ENCODE assay signal across 1 cellular context in the genomic region with DNA sequence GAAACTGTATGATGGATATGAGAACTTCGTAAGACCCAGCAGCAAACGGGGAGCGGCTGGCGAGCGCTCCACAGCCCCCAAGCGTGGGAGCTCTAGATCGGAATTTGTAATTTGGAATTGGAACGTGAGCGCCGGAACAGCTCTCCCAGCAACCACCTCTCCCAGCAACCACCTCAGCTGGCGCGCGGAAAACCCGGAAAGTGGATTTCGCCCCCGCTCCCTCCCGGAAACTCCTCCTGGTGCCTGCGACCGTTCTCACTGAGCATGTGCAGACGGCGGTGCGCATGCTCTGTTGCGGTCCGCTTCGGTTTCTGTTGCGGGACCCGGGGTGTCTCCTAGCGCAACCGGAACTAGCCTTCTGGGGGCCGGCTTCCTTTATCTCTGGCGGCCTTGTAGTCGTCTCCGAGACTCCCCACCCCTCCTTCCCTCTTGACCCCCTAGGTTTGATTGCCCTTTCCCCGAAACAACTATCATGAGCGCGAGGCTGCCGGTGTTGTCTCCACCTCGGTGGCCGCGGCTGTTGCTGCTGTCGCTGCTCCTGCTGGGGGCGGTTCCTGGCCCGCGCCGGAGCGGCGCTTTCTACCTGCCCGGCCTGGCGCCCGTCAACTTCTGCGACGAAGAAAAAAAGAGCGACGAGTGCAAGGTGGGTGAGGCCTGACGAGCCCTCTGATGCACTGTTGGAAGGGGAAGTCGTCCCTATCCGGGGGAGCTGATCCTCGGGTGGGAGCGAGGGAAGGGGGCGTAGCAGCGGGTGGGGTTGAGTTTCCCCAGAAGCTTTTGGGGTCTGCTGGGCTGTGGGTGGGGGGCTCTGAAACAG.
TF ChIP-seq lines count a peak whose summit lies in the region.

A gene with protein sequence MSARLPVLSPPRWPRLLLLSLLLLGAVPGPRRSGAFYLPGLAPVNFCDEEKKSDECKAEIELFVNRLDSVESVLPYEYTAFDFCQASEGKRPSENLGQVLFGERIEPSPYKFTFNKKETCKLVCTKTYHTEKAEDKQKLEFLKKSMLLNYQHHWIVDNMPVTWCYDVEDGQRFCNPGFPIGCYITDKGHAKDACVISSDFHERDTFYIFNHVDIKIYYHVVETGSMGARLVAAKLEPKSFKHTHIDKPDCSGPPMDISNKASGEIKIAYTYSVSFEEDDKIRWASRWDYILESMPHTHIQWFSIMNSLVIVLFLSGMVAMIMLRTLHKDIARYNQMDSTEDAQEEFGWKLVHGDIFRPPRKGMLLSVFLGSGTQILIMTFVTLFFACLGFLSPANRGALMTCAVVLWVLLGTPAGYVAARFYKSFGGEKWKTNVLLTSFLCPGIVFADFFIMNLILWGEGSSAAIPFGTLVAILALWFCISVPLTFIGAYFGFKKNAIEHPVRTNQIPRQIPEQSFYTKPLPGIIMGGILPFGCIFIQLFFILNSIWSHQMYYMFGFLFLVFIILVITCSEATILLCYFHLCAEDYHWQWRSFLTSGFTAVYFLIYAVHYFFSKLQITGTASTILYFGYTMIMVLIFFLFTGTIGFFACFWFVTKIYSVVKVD (plus strand): TSS at position 338 of the 817 bp plus-strand sequence. CDS start 135 bp downstream, at position 473.

TF ChIP-seq in HEK293, 187 proteins besides CTCF, POLR2A, EP300 and RAD21 (continued from another document and continues in another):
- TF ChIP-seq, protein P1, sequence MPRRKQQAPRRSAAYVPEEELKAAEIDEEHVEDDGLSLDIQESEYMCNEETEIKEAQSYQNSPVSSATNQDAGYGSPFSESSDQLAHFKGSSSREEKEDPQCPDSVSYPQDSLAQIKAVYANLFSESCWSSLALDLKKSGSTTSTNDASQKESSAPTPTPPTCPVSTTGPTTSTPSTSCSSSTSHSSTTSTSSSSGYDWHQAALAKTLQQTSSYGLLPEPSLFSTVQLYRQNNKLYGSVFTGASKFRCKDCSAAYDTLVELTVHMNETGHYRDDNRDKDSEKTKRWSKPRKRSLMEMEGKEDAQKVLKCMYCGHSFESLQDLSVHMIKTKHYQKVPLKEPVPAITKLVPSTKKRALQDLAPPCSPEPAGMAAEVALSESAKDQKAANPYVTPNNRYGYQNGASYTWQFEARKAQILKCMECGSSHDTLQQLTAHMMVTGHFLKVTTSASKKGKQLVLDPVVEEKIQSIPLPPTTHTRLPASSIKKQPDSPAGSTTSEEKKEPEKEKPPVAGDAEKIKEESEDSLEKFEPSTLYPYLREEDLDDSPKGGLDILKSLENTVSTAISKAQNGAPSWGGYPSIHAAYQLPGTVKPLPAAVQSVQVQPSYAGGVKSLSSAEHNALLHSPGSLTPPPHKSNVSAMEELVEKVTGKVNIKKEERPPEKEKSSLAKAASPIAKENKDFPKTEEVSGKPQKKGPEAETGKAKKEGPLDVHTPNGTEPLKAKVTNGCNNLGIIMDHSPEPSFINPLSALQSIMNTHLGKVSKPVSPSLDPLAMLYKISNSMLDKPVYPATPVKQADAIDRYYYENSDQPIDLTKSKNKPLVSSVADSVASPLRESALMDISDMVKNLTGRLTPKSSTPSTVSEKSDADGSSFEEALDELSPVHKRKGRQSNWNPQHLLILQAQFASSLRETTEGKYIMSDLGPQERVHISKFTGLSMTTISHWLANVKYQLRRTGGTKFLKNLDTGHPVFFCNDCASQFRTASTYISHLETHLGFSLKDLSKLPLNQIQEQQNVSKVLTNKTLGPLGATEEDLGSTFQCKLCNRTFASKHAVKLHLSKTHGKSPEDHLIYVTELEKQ (tag by site-specific recombination; IDR thresholded peaks at IDR 0.05; ENCODE audit: borderline replicate concordance) = no peak
- TF ChIP-seq, protein P2, sequence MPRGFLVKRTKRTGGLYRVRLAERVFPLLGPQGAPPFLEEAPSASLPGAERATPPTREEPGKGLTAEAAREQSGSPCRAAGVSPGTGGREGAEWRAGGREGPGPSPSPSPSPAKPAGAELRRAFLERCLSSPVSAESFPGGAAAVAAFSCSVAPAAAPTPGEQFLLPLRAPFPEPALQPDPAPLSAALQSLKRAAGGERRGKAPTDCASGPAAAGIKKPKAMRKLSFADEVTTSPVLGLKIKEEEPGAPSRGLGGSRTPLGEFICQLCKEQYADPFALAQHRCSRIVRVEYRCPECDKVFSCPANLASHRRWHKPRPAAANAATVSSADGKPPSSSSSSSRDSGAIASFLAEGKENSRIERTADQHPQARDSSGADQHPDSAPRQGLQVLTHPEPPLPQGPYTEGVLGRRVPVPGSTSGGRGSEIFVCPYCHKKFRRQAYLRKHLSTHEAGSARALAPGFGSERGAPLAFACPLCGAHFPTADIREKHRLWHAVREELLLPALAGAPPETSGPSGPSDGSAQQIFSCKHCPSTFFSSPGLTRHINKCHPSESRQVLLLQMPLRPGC (tag by site-specific recombination; IDR thresholded peaks at IDR 0.05) = peak; percentile 34; the same call in 1 of the 2 replicates
- TF ChIP-seq ZNF426 (tag by site-specific recombination; IDR thresholded peaks at IDR 0.05) (no peak), KLF8 (tag by site-specific recombination; IDR thresholded peaks at IDR 0.05) (no peak; the same call in 1 of the 2 replicates), ZNF768 (tag by site-specific recombination; IDR thresholded peaks at IDR 0.05) (no peak), KLF10 (tag by site-specific recombination; IDR thresholded peaks at IDR 0.05) (peak; percentile 81), KLF16 (tag by site-specific recombination; IDR thresholded peaks at IDR 0.05) (peak; percentile 54; the same call in 1 of the 2 replicates), ZNF624 (tag by site-specific recombination; IDR thresholded peaks at IDR 0.05) (no peak), ZBTB7A (tag by site-specific recombination; IDR thresholded peaks at IDR 0.05; ENCODE audit: low read depth) (peak; percentile 74; the same call in 1 of the 2 replicates), GLI2 (tag by site-specific recombination; IDR thresholded peaks at IDR 0.05; ENCODE audit: borderline replicate concordance, low read depth) (no peak), SP2 (tag by site-specific recombination; IDR thresholded peaks at IDR 0.05) (peak; percentile 94), WT1 (tag by site-specific recombination; IDR thresholded peaks at IDR 0.05) (0 out of 2 replicates have a peak, but pooled peaks have one; percentile 24), ZNF23 (tag by site-specific recombination; IDR thresholded peaks at IDR 0.05; ENCODE audit: borderline replicate concordance) (no peak)
- TF ChIP-seq, protein P3, sequence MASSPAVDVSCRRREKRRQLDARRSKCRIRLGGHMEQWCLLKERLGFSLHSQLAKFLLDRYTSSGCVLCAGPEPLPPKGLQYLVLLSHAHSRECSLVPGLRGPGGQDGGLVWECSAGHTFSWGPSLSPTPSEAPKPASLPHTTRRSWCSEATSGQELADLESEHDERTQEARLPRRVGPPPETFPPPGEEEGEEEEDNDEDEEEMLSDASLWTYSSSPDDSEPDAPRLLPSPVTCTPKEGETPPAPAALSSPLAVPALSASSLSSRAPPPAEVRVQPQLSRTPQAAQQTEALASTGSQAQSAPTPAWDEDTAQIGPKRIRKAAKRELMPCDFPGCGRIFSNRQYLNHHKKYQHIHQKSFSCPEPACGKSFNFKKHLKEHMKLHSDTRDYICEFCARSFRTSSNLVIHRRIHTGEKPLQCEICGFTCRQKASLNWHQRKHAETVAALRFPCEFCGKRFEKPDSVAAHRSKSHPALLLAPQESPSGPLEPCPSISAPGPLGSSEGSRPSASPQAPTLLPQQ (tag by site-specific recombination; IDR thresholded peaks at IDR 0.05) = 0 out of 2 replicates have a peak, but pooled peaks have one; percentile 32
- TF ChIP-seq, protein P4, sequence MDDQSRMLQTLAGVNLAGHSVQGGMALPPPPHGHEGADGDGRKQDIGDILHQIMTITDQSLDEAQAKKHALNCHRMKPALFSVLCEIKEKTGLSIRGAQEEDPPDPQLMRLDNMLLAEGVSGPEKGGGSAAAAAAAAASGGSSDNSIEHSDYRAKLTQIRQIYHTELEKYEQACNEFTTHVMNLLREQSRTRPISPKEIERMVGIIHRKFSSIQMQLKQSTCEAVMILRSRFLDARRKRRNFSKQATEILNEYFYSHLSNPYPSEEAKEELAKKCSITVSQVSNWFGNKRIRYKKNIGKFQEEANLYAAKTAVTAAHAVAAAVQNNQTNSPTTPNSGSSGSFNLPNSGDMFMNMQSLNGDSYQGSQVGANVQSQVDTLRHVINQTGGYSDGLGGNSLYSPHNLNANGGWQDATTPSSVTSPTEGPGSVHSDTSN (CRISPR knock-in tag; IDR thresholded peaks at IDR 0.05) = peak; percentile 27; the same call in 1 of the 2 replicates
- TF ChIP-seq, protein P5, sequence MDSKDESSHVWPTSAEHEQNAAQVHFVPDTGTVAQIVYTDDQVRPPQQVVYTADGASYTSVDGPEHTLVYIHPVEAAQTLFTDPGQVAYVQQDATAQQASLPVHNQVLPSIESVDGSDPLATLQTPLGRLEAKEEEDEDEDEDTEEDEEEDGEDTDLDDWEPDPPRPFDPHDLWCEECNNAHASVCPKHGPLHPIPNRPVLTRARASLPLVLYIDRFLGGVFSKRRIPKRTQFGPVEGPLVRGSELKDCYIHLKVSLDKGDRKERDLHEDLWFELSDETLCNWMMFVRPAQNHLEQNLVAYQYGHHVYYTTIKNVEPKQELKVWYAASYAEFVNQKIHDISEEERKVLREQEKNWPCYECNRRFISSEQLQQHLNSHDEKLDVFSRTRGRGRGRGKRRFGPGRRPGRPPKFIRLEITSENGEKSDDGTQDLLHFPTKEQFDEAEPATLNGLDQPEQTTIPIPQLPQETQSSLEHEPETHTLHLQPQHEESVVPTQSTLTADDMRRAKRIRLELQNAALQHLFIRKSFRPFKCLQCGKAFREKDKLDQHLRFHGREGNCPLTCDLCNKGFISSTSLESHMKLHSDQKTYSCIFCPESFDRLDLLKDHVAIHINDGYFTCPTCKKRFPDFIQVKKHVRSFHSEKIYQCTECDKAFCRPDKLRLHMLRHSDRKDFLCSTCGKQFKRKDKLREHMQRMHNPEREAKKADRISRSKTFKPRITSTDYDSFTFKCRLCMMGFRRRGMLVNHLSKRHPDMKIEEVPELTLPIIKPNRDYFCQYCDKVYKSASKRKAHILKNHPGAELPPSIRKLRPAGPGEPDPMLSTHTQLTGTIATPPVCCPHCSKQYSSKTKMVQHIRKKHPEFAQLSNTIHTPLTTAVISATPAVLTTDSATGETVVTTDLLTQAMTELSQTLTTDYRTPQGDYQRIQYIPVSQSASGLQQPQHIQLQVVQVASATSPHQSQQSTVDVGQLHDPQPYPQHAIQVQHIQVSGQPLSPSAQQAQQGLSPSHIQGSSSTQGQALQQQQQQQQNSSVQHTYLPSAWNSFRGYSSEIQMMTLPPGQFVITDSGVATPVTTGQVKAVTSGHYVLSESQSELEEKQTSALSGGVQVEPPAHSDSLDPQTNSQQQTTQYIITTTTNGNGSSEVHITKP (tag by site-specific recombination; IDR thresholded peaks at IDR 0.05) = peak; percentile 43; the same call in 1 of the 2 replicates
- TF ChIP-seq, protein P6, sequence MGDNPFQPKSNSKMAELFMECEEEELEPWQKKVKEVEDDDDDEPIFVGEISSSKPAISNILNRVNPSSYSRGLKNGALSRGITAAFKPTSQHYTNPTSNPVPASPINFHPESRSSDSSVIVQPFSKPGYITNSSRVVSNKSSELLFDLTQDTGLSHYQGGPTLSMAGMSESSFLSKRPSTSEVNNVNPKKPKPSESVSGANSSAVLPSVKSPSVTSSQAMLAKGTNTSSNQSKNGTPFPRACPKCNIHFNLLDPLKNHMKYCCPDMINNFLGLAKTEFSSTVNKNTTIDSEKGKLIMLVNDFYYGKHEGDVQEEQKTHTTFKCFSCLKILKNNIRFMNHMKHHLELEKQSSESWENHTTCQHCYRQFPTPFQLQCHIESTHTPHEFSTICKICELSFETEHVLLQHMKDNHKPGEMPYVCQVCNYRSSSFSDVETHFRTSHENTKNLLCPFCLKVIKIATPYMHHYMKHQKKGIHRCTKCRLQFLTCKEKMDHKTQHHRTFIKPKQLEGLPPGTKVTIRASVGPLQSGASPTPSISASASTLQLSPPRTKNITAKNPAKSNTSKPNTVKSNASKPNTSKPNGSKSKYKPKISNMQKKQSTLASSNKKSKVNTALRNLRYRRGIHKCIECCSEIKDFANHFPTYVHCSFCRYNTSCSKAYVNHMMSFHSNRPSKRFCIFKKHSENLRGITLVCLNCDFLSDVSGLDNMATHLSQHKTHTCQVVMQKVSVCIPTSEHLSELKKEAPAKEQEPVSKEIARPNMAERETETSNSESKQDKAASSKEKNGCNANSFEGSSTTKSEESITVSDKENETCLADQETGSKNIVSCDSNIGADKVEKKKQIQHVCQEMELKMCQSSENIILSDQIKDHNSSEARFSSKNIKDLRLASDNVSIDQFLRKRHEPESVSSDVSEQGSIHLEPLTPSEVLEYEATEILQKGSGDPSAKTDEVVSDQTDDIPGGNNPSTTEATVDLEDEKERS (tag by site-specific recombination; IDR thresholded peaks at IDR 0.05) = no peak
- TF ChIP-seq, protein P7, sequence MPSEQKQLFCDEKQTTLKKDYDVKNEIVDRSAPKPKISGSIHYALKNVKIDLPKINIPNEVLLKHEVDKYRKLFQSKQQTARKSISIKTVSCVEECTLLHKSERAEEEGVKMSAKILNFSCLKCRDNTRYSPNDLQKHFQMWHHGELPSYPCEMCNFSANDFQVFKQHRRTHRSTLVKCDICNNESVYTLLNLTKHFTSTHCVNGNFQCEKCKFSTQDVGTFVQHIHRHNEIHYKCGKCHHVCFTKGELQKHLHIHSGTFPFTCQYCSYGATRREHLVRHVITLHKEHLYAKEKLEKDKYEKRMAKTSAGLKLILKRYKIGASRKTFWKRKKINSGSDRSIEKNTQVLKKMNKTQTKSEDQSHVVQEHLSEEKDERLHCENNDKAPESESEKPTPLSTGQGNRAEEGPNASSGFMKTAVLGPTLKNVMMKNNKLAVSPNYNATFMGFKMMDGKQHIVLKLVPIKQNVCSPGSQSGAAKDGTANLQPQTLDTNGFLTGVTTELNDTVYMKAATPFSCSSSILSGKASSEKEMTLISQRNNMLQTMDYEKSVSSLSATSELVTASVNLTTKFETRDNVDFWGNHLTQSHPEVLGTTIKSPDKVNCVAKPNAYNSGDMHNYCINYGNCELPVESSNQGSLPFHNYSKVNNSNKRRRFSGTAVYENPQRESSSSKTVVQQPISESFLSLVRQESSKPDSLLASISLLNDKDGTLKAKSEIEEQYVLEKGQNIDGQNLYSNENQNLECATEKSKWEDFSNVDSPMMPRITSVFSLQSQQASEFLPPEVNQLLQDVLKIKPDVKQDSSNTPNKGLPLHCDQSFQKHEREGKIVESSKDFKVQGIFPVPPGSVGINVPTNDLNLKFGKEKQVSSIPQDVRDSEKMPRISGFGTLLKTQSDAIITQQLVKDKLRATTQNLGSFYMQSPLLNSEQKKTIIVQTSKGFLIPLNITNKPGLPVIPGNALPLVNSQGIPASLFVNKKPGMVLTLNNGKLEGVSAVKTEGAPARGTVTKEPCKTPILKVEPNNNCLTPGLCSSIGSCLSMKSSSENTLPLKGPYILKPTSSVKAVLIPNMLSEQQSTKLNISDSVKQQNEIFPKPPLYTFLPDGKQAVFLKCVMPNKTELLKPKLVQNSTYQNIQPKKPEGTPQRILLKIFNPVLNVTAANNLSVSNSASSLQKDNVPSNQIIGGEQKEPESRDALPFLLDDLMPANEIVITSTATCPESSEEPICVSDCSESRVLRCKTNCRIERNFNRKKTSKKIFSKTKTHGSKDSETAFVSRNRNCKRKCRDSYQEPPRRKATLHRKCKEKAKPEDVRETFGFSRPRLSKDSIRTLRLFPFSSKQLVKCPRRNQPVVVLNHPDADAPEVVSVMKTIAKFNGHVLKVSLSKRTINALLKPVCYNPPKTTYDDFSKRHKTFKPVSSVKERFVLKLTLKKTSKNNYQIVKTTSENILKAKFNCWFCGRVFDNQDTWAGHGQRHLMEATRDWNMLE (tag by site-specific recombination; conservative IDR thresholded peaks at IDR 0.05; ENCODE audit: low read depth) = peak; percentile 58
- TF ChIP-seq, protein P8, sequence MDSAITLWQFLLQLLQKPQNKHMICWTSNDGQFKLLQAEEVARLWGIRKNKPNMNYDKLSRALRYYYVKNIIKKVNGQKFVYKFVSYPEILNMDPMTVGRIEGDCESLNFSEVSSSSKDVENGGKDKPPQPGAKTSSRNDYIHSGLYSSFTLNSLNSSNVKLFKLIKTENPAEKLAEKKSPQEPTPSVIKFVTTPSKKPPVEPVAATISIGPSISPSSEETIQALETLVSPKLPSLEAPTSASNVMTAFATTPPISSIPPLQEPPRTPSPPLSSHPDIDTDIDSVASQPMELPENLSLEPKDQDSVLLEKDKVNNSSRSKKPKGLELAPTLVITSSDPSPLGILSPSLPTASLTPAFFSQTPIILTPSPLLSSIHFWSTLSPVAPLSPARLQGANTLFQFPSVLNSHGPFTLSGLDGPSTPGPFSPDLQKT (IDR thresholded peaks at IDR 0.05; ENCODE audit: borderline replicate concordance, low read depth, low read length) = peak; percentile 60; the same call in 1 of the 2 replicates
